Comparison of ENCODE assay signal across 9 cellular contexts in genomic region chr1:203797216-203797615, GRCh38. TPM values are rescaled to one million over a fixed set of nuclear protein-coding genes. Genes with fewer than 3 reads are reported as not detected.
DNase-seq lines count a peak whose midpoint lies in the region; ATAC-seq and TF ChIP-seq lines count a peak whose summit lies in the region.
"Had no signal": no experiment of that assay in that cellular context is flagged by ENCODE, and none has a peak within 500 bp of the region (broad histone marks: within the 10 kb centered on the region; RNA-seq: fewer than 3 reads in every experiment).

No MANE protein-coding gene starts in this region.

- POLR2A ChIA-PET in PC-9 (lab: Charles Lee; ENCODE audit: unreplicated experiment), result no interaction called here

- no peaks in the 10 kb centered on the region for H3K9me3 ChIP-seq in PC-9 (ENCODE audit: insufficient read depth, low read depth)
- H3K9me3 ChIP-seq in psoas muscle, result no peaks in the 10 kb centered on the region

- H3K4me2 ChIP-seq in PC-9, result peak overlapping the region; percentile 87

- WGBS in psoas muscle, 3 donors, result 8 to 27% (median 16%) methylated on average over 2 of the region's 2 CpGs

- H3K36me3 ChIP-seq in GM06990 (ENCODE audit: control insufficient read depth, insufficient read depth, low read length) (peaks cover 7% of the 10 kb centered on the region), PC-9 (ENCODE audit: low read depth) (peaks cover 49% of the 10 kb centered on the region), psoas muscle (ENCODE audit: insufficient read depth in 1 of 2, low read depth in 1 of 2) (peaks cover 3 to 8% of the 10 kb centered on the region in 2 donors)

- BruUV-seq in PC-9 (replicated peaks; lab: Mats Ljungman, UMichigan), result no TSS peak

- H3K4me3 ChIP-seq in GM06990 (replicated peaks; ENCODE audit: low read depth, low read length), result peak overlapping the region; percentile 64
- H3K4me3 ChIP-seq in PC-9, result peak overlapping the region; percentile 70; the same call in 1 of the 2 replicates
- peak overlapping the region; percentile 85 for H3K4me3 ChIP-seq in psoas muscle

- H3F3A ChIP-seq in PC-9 (ENCODE audit: insufficient read depth, low read depth), result peaks cover 28% of the 10 kb centered on the region; the same call in 1 of the 2 replicates

- H3K4me1 ChIP-seq in PC-9 (replicated peaks; ENCODE audit: insufficient read depth), result peaks cover 19% of the 10 kb centered on the region
- peaks cover 58% of the 10 kb centered on the region for H3K4me1 ChIP-seq in psoas muscle

- H4K20me1 ChIP-seq in PC-9 (ENCODE audit: insufficient read depth), result peaks cover 58% of the 10 kb centered on the region

- H2AFZ ChIP-seq in PC-9, result no peak overlapping the region

- no peaks in the 10 kb centered on the region for H3K27me3 ChIP-seq in GM06990 (replicated peaks; ENCODE audit: control insufficient read depth, insufficient read depth, low read length)
- no peaks in the 10 kb centered on the region for H3K27me3 ChIP-seq in PC-9 (ENCODE audit: insufficient read depth, low read depth)
- no peaks in the 10 kb centered on the region for H3K27me3 ChIP-seq in psoas muscle (ENCODE audit: insufficient read depth in 3 of 3, low read length in 2 of 3)

- H3K27ac ChIP-seq in PC-9 (no peak overlapping the region), epithelial cell of prostate (peak overlapping the region; percentile 96), psoas muscle (peak overlapping the region; percentile 98)

- DNase-seq in GM06990 (ENCODE audit: extremely low read depth, insufficient read length), result no peak
- no peak for DNase-seq in PC-9
- DNase-seq in epithelial cell of prostate (ENCODE audit: low read depth, low spot score), result no peak
- DNase-seq in psoas muscle, result no peak
- DNase-seq in GM19238 (ENCODE audit: insufficient read length, low spot score), result no peak
- DNase-seq in SHP77 treated with DMSO at 0.1 percent for 48 hours (lab: John Stamatoyannopoulos, UW), result no peak
- no peak for DNase-seq in NCI-H2227 (lab: John Stamatoyannopoulos, UW; ENCODE audit: unreplicated experiment)

- ATAC-seq in psoas muscle (peak in 1 of 4 donors; percentile 16), HG03565 (IDR thresholded peaks at IDR 0.05; ENCODE audit: unreplicated experiment) (no peak)
- ATAC-seq: sciatic nerve had no signal

- no peak for TF ChIP-seq CTCF in GM06990 (IDR thresholded peaks at IDR 0.05; ENCODE audit: insufficient read depth, low read length, poor library complexity, severe bottlenecking)
- no peak for TF ChIP-seq CTCF in PC-9 (conservative IDR thresholded peaks at IDR 0.05)
- no peak for TF ChIP-seq CTCF in psoas muscle (IDR thresholded peaks at IDR 0.05)

- CTCF ChIA-PET in PC-9 (lab: Charles Lee), result no interaction called here

- peaks cover 64% of the 10 kb centered on the region for H3K79me2 ChIP-seq in PC-9 (ENCODE audit: low read depth)

- intact Hi-C loops in PC-9 (cut with micrococcal nuclease; ENCODE audit: unreplicated experiment), result no loop called here
- intact Hi-C loops in psoas muscle (cut with DNase I), result no loop called here

- no peaks in the 10 kb centered on the region for H3K9me2 ChIP-seq in PC-9 (ENCODE audit: insufficient read depth)

RNA-seq across cellular contexts. Expression of gene ZBED6, which starts 1.8 kb away (rescaled TPM):
- 22.7 and 32.7 TPM in 2 replicates for total RNA-seq in PC-9 (2021)
- total RNA-seq in psoas muscle, result 10 to 100 TPM; 20.9 to 39.1 (median 26.7) TPM
- polyA plus RNA-seq in psoas muscle, result 1 to 10 TPM in 2 of 3 donors, under 1 TPM in 1; 0.46 to 8.0 (median 1.0) TPM

RNA-seq across cellular contexts. Expression of gene ZC3H11A, which starts 1.8 kb away (rescaled TPM):
- 91.0 and 91.1 TPM in 2 replicates for total RNA-seq in PC-9 (2021)
- total RNA-seq in psoas muscle, result 10 to 100 TPM; 45.4 to 79.9 (median 49.7) TPM
- polyA plus RNA-seq in psoas muscle, result 10 to 100 TPM; 33.5 to 77.1 (median 41.2) TPM

RNA-seq across cellular contexts. Expression of gene LAX1, which starts 32.2 kb away (rescaled TPM):
- total RNA-seq in PC-9 (2021) (not detected in 2 replicates), psoas muscle (under 1 TPM; 0.10 to 0.17 (median 0.13) TPM)
- polyA plus RNA-seq in psoas muscle, result under 1 TPM in 2 of 3 donors, not detected in 1; 0.04 to 0.06 TPM
